13 cellular contexts compared by ENCODE assay signal in the genomic region with DNA sequence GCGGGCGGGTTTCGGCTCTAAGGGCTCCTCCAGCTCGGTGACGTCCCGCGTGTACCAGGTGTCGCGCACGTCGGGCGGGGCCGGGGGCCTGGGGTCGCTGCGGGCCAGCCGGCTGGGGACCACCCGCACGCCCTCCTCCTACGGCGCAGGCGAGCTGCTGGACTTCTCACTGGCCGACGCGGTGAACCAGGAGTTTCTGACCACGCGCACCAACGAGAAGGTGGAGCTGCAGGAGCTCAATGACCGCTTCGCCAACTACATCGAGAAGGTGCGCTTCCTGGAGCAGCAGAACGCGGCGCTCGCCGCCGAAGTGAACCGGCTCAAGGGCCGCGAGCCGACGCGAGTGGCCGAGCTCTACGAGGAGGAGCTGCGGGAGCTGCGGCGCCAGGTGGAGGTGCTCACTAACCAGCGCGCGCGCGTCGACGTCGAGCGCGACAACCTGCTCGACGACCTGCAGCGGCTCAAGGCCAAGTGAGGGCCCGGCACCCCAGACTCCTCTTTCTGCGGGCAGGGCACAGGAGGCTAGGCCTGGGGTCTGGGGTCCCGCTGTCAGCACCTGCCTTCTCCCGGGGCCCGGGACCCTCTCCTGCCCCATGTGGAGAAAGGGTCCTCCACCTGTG. TPM values are rescaled to one million over a fixed set of nuclear protein-coding genes. Genes with fewer than 3 reads are reported as not detected.
DNase-seq lines count a peak whose midpoint lies in the region; ATAC-seq and TF ChIP-seq lines count a peak whose summit lies in the region.
"Had no signal": no experiment of that assay in that cellular context is flagged by ENCODE, and none has a peak within 500 bp of the region (broad histone marks: within the 10 kb centered on the region; RNA-seq: fewer than 3 reads in every experiment).

No MANE protein-coding gene starts in this region.

- H3K23me2 ChIP-seq in H9 (ENCODE audit: insufficient read length, low read depth, low read length, poor library complexity, severe bottlenecking), result no peaks in the 10 kb centered on the region

- TF ChIP-seq CTCF in H9 (conservative IDR thresholded peaks at IDR 0.05) (no peak), kidney epithelial cell (IDR thresholded peaks at IDR 0.05; ENCODE audit: insufficient read depth, low read length, poor library complexity, severe bottlenecking) (peak; percentile 8), sigmoid colon (IDR thresholded peaks at IDR 0.05) (no peak)

- H3K4me1 ChIP-seq in H9 (ENCODE audit: insufficient read depth, low read length), result peaks cover 13% of the 10 kb centered on the region; the same call in 1 of the 2 replicates
- no peaks in the 10 kb centered on the region for H3K4me1 ChIP-seq in duodenal mucosa (ENCODE audit: control insufficient read depth in 1 of 2, insufficient read depth in 2 of 2, low read length in 2 of 2)
- H3K4me1 ChIP-seq in sigmoid colon, result peaks cover 0 to 52% (median 38%) of the 10 kb centered on the region in 4 donors

- H3K56ac ChIP-seq in H9 (ENCODE audit: insufficient read length, low read depth, low read length), result no peak overlapping the region

- no peak overlapping the region for H3K27ac Mint-ChIP-seq in H9
- H3K27ac Mint-ChIP-seq: memory B cell had no signal

- H4K91ac ChIP-seq in H9 (ENCODE audit: insufficient read length, low read depth, low read length), result no peak overlapping the region

- H3K23ac ChIP-seq in H9 (ENCODE audit: insufficient read length, low read depth, low read length), result no peak overlapping the region

- no peak overlapping the region for H3K4me2 ChIP-seq in H9 (ENCODE audit: insufficient read depth, insufficient read length, low read length)
- H3K4me2 ChIP-seq: BLaER1 had no signal

- TF ChIP-seq EP300 in sigmoid colon (IDR thresholded peaks at IDR 0.05), result no peak

- no peaks in the 10 kb centered on the region; a peak in 1 of 7 replicates for H3K36me3 Mint-ChIP-seq in H9 (ENCODE audit: insufficient read depth in 1 of 3, low read depth in 3 of 3)
- H3K36me3 Mint-ChIP-seq: memory B cell had no signal

- H3K9me3 Mint-ChIP-seq in H9, result peaks cover 0 to 2% of the 10 kb centered on the region in 2 experiments; a peak in 1 of 5 replicates
- H3K9me3 Mint-ChIP-seq: memory B cell had no signal

- peaks cover 31 to 35% of the 10 kb centered on the region in 2 experiments for H3K4me1 Mint-ChIP-seq in H9
- H3K4me1 Mint-ChIP-seq: memory B cell had no signal

- no peaks in the 10 kb centered on the region for H4K20me1 ChIP-seq in H9 (ENCODE audit: control insufficient read depth, insufficient read depth, insufficient read length)
- H4K20me1 ChIP-seq: BLaER1 had no signal

- H3K79me2 ChIP-seq in H9 (ENCODE audit: insufficient read depth, low read length), result no peaks in the 10 kb centered on the region

- H3K9me3 ChIP-seq in H9 (ENCODE audit: control insufficient read depth, low read depth, low read length), result no peaks in the 10 kb centered on the region
- no peaks in the 10 kb centered on the region for H3K9me3 ChIP-seq in duodenal mucosa (ENCODE audit: control insufficient read depth in 1 of 2, low read length in 2 of 2)
- no peaks in the 10 kb centered on the region for H3K9me3 ChIP-seq in sigmoid colon
- H3K9me3 ChIP-seq: BLaER1 had no signal

- no peak overlapping the region for H2AFZ ChIP-seq in H9 (ENCODE audit: low read length)

- ATAC-seq in HG03175 (IDR thresholded peaks at IDR 0.05; ENCODE audit: unreplicated experiment), result no peak
- no peak for ATAC-seq in GM18870 (IDR thresholded peaks at IDR 0.05; ENCODE audit: unreplicated experiment)

- H2BK20ac ChIP-seq in H9 (ENCODE audit: low read depth, low read length, poor library complexity, severe bottlenecking), result no peak overlapping the region

- no peak overlapping the region for H2BK5ac ChIP-seq in H9 (ENCODE audit: insufficient read length, low read length)

- WGBS in H9 (ENCODE audit: extremely low coverage, insufficient read length, low lambda C conversion rate), result no CpG with 5 or more reads among the region's 66 CpGs
- 8 to 12% methylated on average over 66 of the region's 66 CpGs for WGBS in sigmoid colon, 2 donors

- H3K4ac ChIP-seq in H9 (ENCODE audit: low read depth, low read length), result no peak overlapping the region

- H2AK5ac ChIP-seq in H9 (ENCODE audit: insufficient read length, low read length), result no peak overlapping the region

- H2BK12ac ChIP-seq in H9 (ENCODE audit: insufficient read length, low read depth, low read length), result no peak overlapping the region

- no peak for TF ChIP-seq POLR2A in sigmoid colon (IDR thresholded peaks at IDR 0.05)

- intact Hi-C loops in sigmoid colon (cut with DNase I), result no loop called here

- no peak overlapping the region for H3K4me3 Mint-ChIP-seq in H9
- H3K4me3 Mint-ChIP-seq: memory B cell had no signal

- H2BK15ac ChIP-seq in H9 (ENCODE audit: low read depth, low read length), result no peak overlapping the region

- H3K27me3 Mint-ChIP-seq in H9 (ENCODE audit: low read depth), result peaks cover 25% of the 10 kb centered on the region

- no peak overlapping the region for H4K8ac ChIP-seq in H9 (replicated peaks; ENCODE audit: insufficient read length, low read depth, low read length)

- H3K9ac ChIP-seq in H9 (ENCODE audit: extremely low read depth, insufficient read length, low read length) (no peak overlapping the region), duodenal mucosa (ENCODE audit: low read depth in 1 of 2, low read length in 2 of 2) (peak overlapping the region in 1 of 2 donors; percentile 29)
- H3K9ac ChIP-seq: BLaER1 had no signal

- no peak overlapping the region; the same call in 1 of the 2 replicates for H3K14ac ChIP-seq in H9 (ENCODE audit: insufficient read depth, low read length)

- no peak overlapping the region for H4K5ac ChIP-seq in H9 (ENCODE audit: insufficient read length, low read depth, low read length)

- H3K27me3 ChIP-seq in H9 (ENCODE audit: insufficient read depth, low read length) (no peaks in the 10 kb centered on the region; the same call in 1 of the 2 replicates), duodenal mucosa (ENCODE audit: control insufficient read depth in 1 of 2, insufficient read depth in 2 of 2, low read length in 2 of 2) (peaks cover 24 to 29% of the 10 kb centered on the region in 2 donors), kidney epithelial cell (ENCODE audit: control insufficient read depth, insufficient read depth, low read length) (peaks cover 40% of the 10 kb centered on the region), sigmoid colon (peaks cover 0 to 11% (median 0%) of the 10 kb centered on the region in 3 donors)
- H3K27me3 ChIP-seq: BLaER1 had no signal

- H3K27ac ChIP-seq in H9 (ENCODE audit: insufficient read length, low read depth, low read length) (no peak overlapping the region), duodenal mucosa (ENCODE audit: low read depth, low read length) (peak overlapping the region; percentile 32), sigmoid colon (peak overlapping the region; percentile 94 to 99 (median 98))
- H3K27ac ChIP-seq: BLaER1 had no signal

- H3K79me1 ChIP-seq in H9 (ENCODE audit: insufficient read depth, low read depth, low read length, poor library complexity, severe bottlenecking), result no peaks in the 10 kb centered on the region

- no peak overlapping the region for H3T11ph ChIP-seq in H9 (ENCODE audit: low read length)

- H3K36me3 ChIP-seq in duodenal mucosa (ENCODE audit: control insufficient read depth in 1 of 2, insufficient read depth in 2 of 2, low read length in 2 of 2), result no peaks in the 10 kb centered on the region
- no peaks in the 10 kb centered on the region for H3K36me3 ChIP-seq in kidney epithelial cell (ENCODE audit: control insufficient read depth, insufficient read depth, low read length)
- peaks cover 29 to 52% (median 41%) of the 10 kb centered on the region in 4 donors for H3K36me3 ChIP-seq in sigmoid colon
- H3K36me3 ChIP-seq: BLaER1 had no signal

- no peak overlapping the region for H3K18ac ChIP-seq in H9 (ENCODE audit: insufficient read length, low read depth, low read length)

- DNase-seq in H9 (peak; percentile 67), kidney epithelial cell (ENCODE audit: low read depth) (no peak), sigmoid colon (no peak), NCI-H82 treated with DMSO at 0.1 percent for 48 hours (lab: John Stamatoyannopoulos, UW; ENCODE audit: unreplicated experiment) (no peak), LoVo (ENCODE audit: low spot score) (no peak)
- DNase-seq: GDM1; NCI-H2107; stimulated activated naive CD4-positive, alpha-beta T cell treated with Interleukin-2 at 50 U/mL for 16 hours had no signal

- H3K4me3 ChIP-seq in duodenal mucosa (ENCODE audit: low read depth in 1 of 2, low read length in 2 of 2) (peak overlapping the region; percentile 13 to 40), kidney epithelial cell (ENCODE audit: low read depth, low read length) (peak overlapping the region; percentile 17), sigmoid colon (peak overlapping the region; percentile 60 to 93 (median 83))
- H3K4me3 ChIP-seq: BLaER1 had no signal

- no peak overlapping the region for H2BK120ac ChIP-seq in H9 (ENCODE audit: low read depth, low read length, poor library complexity, severe bottlenecking)

RNA-seq across cellular contexts. Expression of gene DES, which starts 0.5 kb away (rescaled TPM):
- total RNA-seq in H9 (2021), result 3.0 and 4.6 TPM in 2 replicates
- 0.55 and 0.79 TPM in 2 replicates for total RNA-seq in kidney epithelial cell
- over 10,000 TPM in 3 of 4 donors, 1,000 to 10,000 TPM in 1; 7,366 to 30,562 (median 13,340) TPM for total RNA-seq in sigmoid colon
- 100 to 1,000 TPM in 2 of 3 donors, 10 to 100 TPM in 1; 35.1 to 264 (median 162) TPM for polyA plus RNA-seq in sigmoid colon

RNA-seq across cellular contexts. Expression of gene SPEG, which starts 16.0 kb away (rescaled TPM):
- 23.7 and 25.2 TPM in 2 replicates for total RNA-seq in H9 (2021)
- 6.5 and 9.9 TPM in 2 replicates for total RNA-seq in kidney epithelial cell
- total RNA-seq in sigmoid colon, result 100 to 1,000 TPM; 123 to 321 (median 194) TPM
- 10 to 100 TPM in 2 of 3 donors, 1 to 10 TPM in 1; 6.0 to 25.4 (median 13.4) TPM for polyA plus RNA-seq in sigmoid colon

RNA-seq across cellular contexts. Expression of gene DNPEP, which starts 31.0 kb away (rescaled TPM):
- total RNA-seq in H9 (2021), result 60.9 and 63.5 TPM in 2 replicates
- total RNA-seq in kidney epithelial cell, result 50.2 and 62.7 TPM in 2 replicates
- 10 to 100 TPM; 43.2 to 62.8 (median 53.1) TPM for total RNA-seq in sigmoid colon
- 100 to 1,000 TPM; 108 to 137 (median 132) TPM for polyA plus RNA-seq in sigmoid colon

Comparison
In these comparisons a context has a peak if more than half of its experiments do, and no peak if none do; other contexts are left out.
1. H3K4me3 ChIP-seq: peak in every context shown above with its lines; median percentile 83 in sigmoid colon; 26 in duodenal mucosa; 17 in kidney epithelial cell.
2. RNA of gene DES, which starts 0.5 kb away (total RNA-seq): 7,366 to 30,562 TPM in sigmoid colon; 3.0 to 4.6 TPM in H9 and 0.55 to 0.79 TPM in kidney epithelial cell; every median in the first group is over 1,000 times any median in the second.